9 cellular contexts compared by ENCODE assay signal in genomic region chr6:25179051-25179778, GRCh38.
A peak's percentile ranks its signal among the peaks of the same experiment; 100 is the strongest.
DNase-seq lines count a peak whose midpoint lies in the region; ATAC-seq, FAIRE-seq and TF ChIP-seq lines count a peak whose summit lies in the region.
"Had no signal": no experiment of that assay in that cellular context is flagged by ENCODE, and none has a peak within 500 bp of the region (broad histone marks: within the 10 kb centered on the region; RNA-seq: fewer than 3 reads in every experiment).

No MANE protein-coding gene starts in this region.

- no peak for FAIRE-seq in HTR-8/SVneo (lab: Jason Lieb, UNC)

- TF ChIP-seq POLR2A in erythroblast (IDR thresholded peaks at IDR 0.05; ENCODE audit: low read length) = no peak

- H3K36me3 ChIP-seq in urinary bladder (ENCODE audit: insufficient read depth) = no peaks in the 10 kb centered on the region

- 17% methylated on average over 4 of the region's 4 CpGs for WGBS in urinary bladder

- H3K4me1 ChIP-seq in urinary bladder (ENCODE audit: insufficient read depth) = no peaks in the 10 kb centered on the region

- intact Hi-C loops in Right ventricle myocardium superior (cut with DNase I) = no loop called here
- intact Hi-C loops in Right ventricle myocardium inferior (cut with DNase I) = loop anchor here (1.0 to 5.0 kb wide), 2 partner anchors 42 to 92 kb away; no protein-coding TSS in a partner anchor

- H3K27ac ChIP-seq in angular gyrus (ENCODE audit: low read depth, low read length) (peak overlapping the region; percentile 30), urinary bladder (ENCODE audit: low read depth) (peak overlapping the region; percentile 38)
- H3K27ac ChIP-seq: foreskin keratinocyte had no signal

- H3K4me3 ChIP-seq in urinary bladder (ENCODE audit: low read depth, low read length) = no peak overlapping the region

- ATAC-seq in Right ventricle myocardium superior (ENCODE audit: poor library complexity) (peak; percentile 52), Right ventricle myocardium inferior (no peak), left lobe of liver (peak; percentile 54)
- ATAC-seq: foreskin keratinocyte had no signal

- no peak for DNase-seq in Right ventricle myocardium superior
- DNase-seq in Right ventricle myocardium inferior (ENCODE audit: missing footprints) = no peak
- no peak for DNase-seq in left lobe of liver (ENCODE audit: low spot score)
- DNase-seq in erythroblast (lab: John Stamatoyannopoulos, UW) = no peak
- DNase-seq in kidney tubule cell (ENCODE audit: low spot score) = no peak
- no peak for DNase-seq in HTR-8/SVneo (ENCODE audit: insufficient read length, low spot score)
- DNase-seq: foreskin keratinocyte had no signal
